ENCODE assay signal across 8 cellular contexts in genomic region chr20:1844723-1845523, GRCh38. TPM values are rescaled to one million over a fixed set of nuclear protein-coding genes. Genes with fewer than 3 reads are reported as not detected.
DNase-seq lines count a peak whose midpoint lies in the region; ATAC-seq and TF ChIP-seq lines count a peak whose summit lies in the region.

No MANE protein-coding gene starts in this region.

- H3K27me3 ChIP-seq in rectal smooth muscle tissue (ENCODE audit: control insufficient read depth, insufficient read depth, low read length) = no peaks in the 10 kb centered on the region
- H3K27me3 ChIP-seq in esophagus squamous epithelium = no peaks in the 10 kb centered on the region

- H3K36me3 ChIP-seq in rectal smooth muscle tissue (ENCODE audit: control insufficient read depth, insufficient read depth, low read length) (no peaks in the 10 kb centered on the region), esophagus squamous epithelium (no peaks in the 10 kb centered on the region)

- H3K4me1 ChIP-seq in rectal smooth muscle tissue (ENCODE audit: control insufficient read depth, insufficient read depth, low read length) (peaks cover 38% of the 10 kb centered on the region), esophagus squamous epithelium (peaks cover 7 to 26% (median 11%) of the 10 kb centered on the region in 3 donors)

- no peak for TF ChIP-seq CTCF in esophagus squamous epithelium (IDR thresholded peaks at IDR 0.05)

- DNase-seq in Kasumi-1 (lab: John Stamatoyannopoulos, UW) (peak; percentile 76 to 77), cerebellar cortex (ENCODE audit: low spot score) (peak; percentile 39), islet precursor cell (no peak), esophagus squamous epithelium (lab: John Stamatoyannopoulos, UW) (no peak), middle frontal gyrus (ENCODE audit: extremely low spot score, low spot score) (no peak)

- intact Hi-C loops in esophagus squamous epithelium (cut with DNase I) = no loop called here

- 28 to 34% methylated on average over 8 of the region's 8 CpGs for WGBS in esophagus squamous epithelium, 2 donors

- TF ChIP-seq POLR2A in esophagus squamous epithelium (IDR thresholded peaks at IDR 0.05) = no peak

- H3K4me3 ChIP-seq in rectal smooth muscle tissue (ENCODE audit: low read length) (no peak overlapping the region), esophagus squamous epithelium (no peak overlapping the region)

- no peak overlapping the region for H3K9ac ChIP-seq in rectal smooth muscle tissue (ENCODE audit: low read length)

- ATAC-seq in GM18499 (IDR thresholded peaks at IDR 0.05; ENCODE audit: insufficient read depth, unreplicated experiment) (peak; percentile 74), GM21619 (IDR thresholded peaks at IDR 0.05; ENCODE audit: unreplicated experiment) (peak; percentile 93)

- peak overlapping the region; percentile 91 for H3K27ac ChIP-seq in rectal smooth muscle tissue (ENCODE audit: low read depth, low read length)
- H3K27ac ChIP-seq in esophagus squamous epithelium = peak overlapping the region in 1 of 4 donors; percentile 52

- H3K9me3 ChIP-seq in esophagus squamous epithelium = no peaks in the 10 kb centered on the region

RNA-seq across cellular contexts. Expression of gene SIRPA, which starts 50.3 kb away (rescaled TPM):
- 10 to 100 TPM in 3 of 4 donors, 1 to 10 TPM in 1; 9.3 to 23.4 (median 20.1) TPM for total RNA-seq in esophagus squamous epithelium

Comparison
In these comparisons a context has a peak if more than half of its experiments do, and no peak if none do; other contexts are left out.
1. DNase-seq: peak in Kasumi-1 (2 of 2) and cerebellar cortex (single experiment); none in islet precursor cell (single experiment), esophagus squamous epithelium (single experiment) and middle frontal gyrus (single experiment).